In genomic region chr1:222554177-222554576, GRCh38 we compare ENCODE assay signal across 17 cellular contexts. TPM values are rescaled to one million over a fixed set of nuclear protein-coding genes. Genes with fewer than 3 reads are reported as not detected.
DNase-seq lines count a peak whose midpoint lies in the region; ATAC-seq, FAIRE-seq and TF ChIP-seq lines count a peak whose summit lies in the region.
"Had no signal": no experiment of that assay in that cellular context is flagged by ENCODE, and none has a peak within 500 bp of the region (broad histone marks: within the 10 kb centered on the region; RNA-seq: fewer than 3 reads in every experiment).

No MANE protein-coding gene starts in this region.

- H3K4me3 ChIP-seq in GM23338 (no peak overlapping the region), K562 (no peak overlapping the region)
- H3K4me3 ChIP-seq: BLaER1 treated with 17β-estradiol and CSF1 and Interleukin-3, amounts not matched to agents 10 nM and 100 nM; HAP-1 had no signal

- DNase-seq in activated T-cell treated with anti-CD3 and anti-CD28 coated beads, Interleukin-2, amount 50 U/mL, for 72 hours, result no peak
- no peak for DNase-seq in activated T-cell treated with anti-CD3 and anti-CD28 coated beads for 4 hours
- no peak for DNase-seq in GM23338 (ENCODE audit: low spot score)
- DNase-seq in K562 (ENCODE audit: extremely low read depth in 1 of 4, low spot score in 3 of 4), result no peak
- DNase-seq in nephron progenitor cell, result no peak
- DNase-seq in NCI-H2196 treated with DMSO at 0.1 percent for 48 hours (lab: John Stamatoyannopoulos, UW; ENCODE audit: unreplicated experiment), result no peak
- DNase-seq in activated gamma-delta T cell treated with Interleukin-2 at 50 U/mL for 16 hours, result no peak
- no peak for DNase-seq in effector memory CD8-positive, alpha-beta T cell
- DNase-seq: Caco-2 had no signal

- H3K9me1 ChIP-seq in K562 (ENCODE audit: control insufficient read depth, insufficient read depth, low read length), result no peaks in the 10 kb centered on the region

- H3K36me3 ChIP-seq in GM23338 (ENCODE audit: insufficient read depth) (peaks cover 11% of the 10 kb centered on the region; the same call in 1 of the 2 replicates), K562 (ENCODE audit: control insufficient read depth, insufficient read depth, low read length) (peaks cover 33% of the 10 kb centered on the region; the same call in 2 of the 3 replicates)
- H3K36me3 ChIP-seq: HAP-1 had no signal

- H3F3A ChIP-seq in GM23338 (replicated peaks; ENCODE audit: low read depth), result no peaks in the 10 kb centered on the region

- no peak for ATAC-seq in activated T-cell treated with anti-CD3 and anti-CD28 coated beads, Interleukin-2, amount 50 U/mL, for 72 hours (replicated peaks in 1 of 2)
- ATAC-seq in GM23338 (no peak), K562 (no peak)
- ATAC-seq in effector memory CD8-positive, alpha-beta T cell (replicated peaks), result no peak

- WGBS in K562 (ENCODE audit: insufficient coverage, low coverage, missing lambda C conversion rate), result 90% methylated on average over 5 of the region's 5 CpGs

- H3K4me2 ChIP-seq in GM23338 (no peak overlapping the region), K562 (ENCODE audit: insufficient read depth, low read length) (no peak overlapping the region)
- H3K4me2 ChIP-seq: BLaER1 treated with 17β-estradiol and CSF1 and Interleukin-3, amounts not matched to agents 10 nM and 100 nM had no signal

- no peaks in the 10 kb centered on the region for H3K9me3 ChIP-seq in K562 (replicated peaks; ENCODE audit: control insufficient read depth, insufficient read depth, low read depth, low read length)
- H3K9me3 ChIP-seq: BLaER1 treated with 17β-estradiol and CSF1 and Interleukin-3, amounts not matched to agents 10 nM and 100 nM; Caco-2; HAP-1 had no signal

- intact Hi-C loops in K562 (cut with micrococcal nuclease), result no loop called here

- H3K4me3 Mint-ChIP-seq in activated T-cell treated with anti-CD3 and anti-CD28 coated beads, Interleukin-2, amount 50 U/mL, for 72 hours, result no peak overlapping the region
- no peak overlapping the region for H3K4me3 Mint-ChIP-seq in GM23338
- no peak overlapping the region for H3K4me3 Mint-ChIP-seq in nephron progenitor cell
- no peak overlapping the region for H3K4me3 Mint-ChIP-seq in effector memory CD8-positive, alpha-beta T cell

- no peaks in the 10 kb centered on the region for H3K9me3 Mint-ChIP-seq in activated T-cell treated with anti-CD3 and anti-CD28 coated beads, Interleukin-2, amount 50 U/mL, for 72 hours
- H3K9me3 Mint-ChIP-seq in GM23338, result no peaks in the 10 kb centered on the region
- H3K9me3 Mint-ChIP-seq in nephron progenitor cell, result no peaks in the 10 kb centered on the region
- H3K9me3 Mint-ChIP-seq in effector memory CD8-positive, alpha-beta T cell, result no peaks in the 10 kb centered on the region

- no peak for TF ChIP-seq RAD21 in K562 (CRISPR knock-in tag; conservative IDR thresholded peaks at IDR 0.05 in 1 of 2, IDR thresholded peaks at IDR 0.05 in 1 of 2)

- H3K27ac Mint-ChIP-seq in activated T-cell treated with anti-CD3 and anti-CD28 coated beads, Interleukin-2, amount 50 U/mL, for 72 hours, result peak overlapping the region; percentile 60
- H3K27ac Mint-ChIP-seq in GM23338 (0 out of 2 replicates have a peak overlapping the region, but pooled peaks have one; percentile 29), nephron progenitor cell (peak overlapping the region; percentile 21)
- no peak overlapping the region for H3K27ac Mint-ChIP-seq in effector memory CD8-positive, alpha-beta T cell

- H4K20me1 ChIP-seq in GM23338 (replicated peaks; ENCODE audit: insufficient read depth), result no peaks in the 10 kb centered on the region
- H4K20me1 ChIP-seq in K562 (replicated peaks; ENCODE audit: control insufficient read depth, insufficient read depth, low read length), result no peaks in the 10 kb centered on the region
- H4K20me1 ChIP-seq: BLaER1 treated with 17β-estradiol and CSF1 and Interleukin-3, amounts not matched to agents 10 nM and 100 nM had no signal

- H3K27ac ChIP-seq in GM23338 (ENCODE audit: low read depth) (no peak overlapping the region), K562 (ENCODE audit: extremely low read depth, low read depth, low read length) (no peak overlapping the region)
- H3K27ac ChIP-seq: 22Rv1; BLaER1 treated with 17β-estradiol and CSF1 and Interleukin-3, amounts not matched to agents 10 nM and 100 nM had no signal

- in situ Hi-C loops in K562 (cut with MboI), result no loop called here

- TF ChIP-seq EP300 in K562 (IDR thresholded peaks at IDR 0.05; ENCODE audit: low read length), result no peak

- BruUV-seq in K562 (replicated peaks; lab: Mats Ljungman, UMichigan), result TSS peak; percentile 22

- CTCF ChIA-PET in K562 (lab: Yijun Ruan, JAX; ENCODE audit: low intra/inter-chr PET ratio), result no interaction called here

- no peak for FAIRE-seq in K562 (lab: Jason Lieb, UNC)
- FAIRE-seq: D721Med, G401.6, GM12891, GM19239 had no signal

- H3K9ac ChIP-seq in K562 (ENCODE audit: insufficient read depth in 1 of 2, low read depth in 2 of 2, low read length in 2 of 2), result no peak overlapping the region
- H3K9ac ChIP-seq: BLaER1 treated with 17β-estradiol and CSF1 and Interleukin-3, amounts not matched to agents 10 nM and 100 nM had no signal

- H3K9me2 ChIP-seq in GM23338 (ENCODE audit: insufficient read depth), result no peaks in the 10 kb centered on the region

- POLR2A ChIA-PET in K562 (lab: Yijun Ruan, JAX), result interaction anchor here (1.2 kb wide), 1 partner anchor 73 kb away, joined by 4 read pairs; no protein-coding TSS in a partner anchor

- H3K27me3 Mint-ChIP-seq in activated T-cell treated with anti-CD3 and anti-CD28 coated beads, Interleukin-2, amount 50 U/mL, for 72 hours (ENCODE audit: low read depth), result no peaks in the 10 kb centered on the region
- H3K27me3 Mint-ChIP-seq in GM23338 (ENCODE audit: insufficient read depth, low read depth, poor library complexity), result peaks cover 4% of the 10 kb centered on the region
- H3K27me3 Mint-ChIP-seq in nephron progenitor cell (ENCODE audit: low read depth, poor library complexity), result peaks cover 5% of the 10 kb centered on the region
- H3K27me3 Mint-ChIP-seq in effector memory CD8-positive, alpha-beta T cell, result no peaks in the 10 kb centered on the region

- TF ChIP-seq POLR2A in K562 (conservative IDR thresholded peaks at IDR 0.05), result no peak

- H3K79me2 ChIP-seq in GM23338 (replicated peaks; ENCODE audit: insufficient read depth), result no peaks in the 10 kb centered on the region
- H3K79me2 ChIP-seq in K562 (ENCODE audit: control insufficient read depth, insufficient read depth, low read length), result no peaks in the 10 kb centered on the region

- H3K27me3 ChIP-seq in GM23338 (ENCODE audit: insufficient read depth) (no peaks in the 10 kb centered on the region), K562 (ENCODE audit: control insufficient read depth in 2 of 2, insufficient read depth in 2 of 2, low read length in 2 of 2) (no peaks in the 10 kb centered on the region)
- H3K27me3 ChIP-seq: BLaER1 treated with 17β-estradiol and CSF1 and Interleukin-3, amounts not matched to agents 10 nM and 100 nM had no signal

- TF ChIP-seq CTCF in GM23338 (conservative IDR thresholded peaks at IDR 0.05; ENCODE audit: low read depth in 2 of 2), result no peak
- no peak for TF ChIP-seq CTCF in K562 (IDR thresholded peaks at IDR 0.05 in 2 of 3, conservative IDR thresholded peaks at IDR 0.05 in 1 of 3; ENCODE audit: insufficient read depth in 2 of 3, low read depth in 1 of 3, low read length in 3 of 3)
- no peak for TF ChIP-seq CTCF in nephron progenitor cell (IDR thresholded peaks at IDR 0.05)

- H3K4me1 ChIP-seq in GM23338 (ENCODE audit: insufficient read depth), result no peaks in the 10 kb centered on the region
- no peaks in the 10 kb centered on the region; a peak in 1 of 5 replicates for H3K4me1 ChIP-seq in K562 (replicated peaks in 1 of 2; ENCODE audit: control insufficient read depth in 2 of 2, insufficient read depth in 2 of 2, low read length in 2 of 2)
- H3K4me1 ChIP-seq: BLaER1 treated with 17β-estradiol and CSF1 and Interleukin-3, amounts not matched to agents 10 nM and 100 nM; Caco-2; HAP-1 had no signal

- H3K4me1 Mint-ChIP-seq in activated T-cell treated with anti-CD3 and anti-CD28 coated beads, Interleukin-2, amount 50 U/mL, for 72 hours (ENCODE audit: low read depth), result no peaks in the 10 kb centered on the region
- H3K4me1 Mint-ChIP-seq in GM23338, result no peaks in the 10 kb centered on the region
- H3K4me1 Mint-ChIP-seq in nephron progenitor cell, result no peaks in the 10 kb centered on the region
- H3K4me1 Mint-ChIP-seq in effector memory CD8-positive, alpha-beta T cell (ENCODE audit: low read depth in 2 of 2), result no peaks in the 10 kb centered on the region

- H2AFZ ChIP-seq in GM23338, result no peak overlapping the region
- no peak overlapping the region for H2AFZ ChIP-seq in K562 (ENCODE audit: low read depth, low read length)

- H3K36me3 Mint-ChIP-seq in activated T-cell treated with anti-CD3 and anti-CD28 coated beads, Interleukin-2, amount 50 U/mL, for 72 hours (ENCODE audit: insufficient read depth in 2 of 2), result peaks cover 1 to 12% of the 10 kb centered on the region in 2 donors
- H3K36me3 Mint-ChIP-seq in GM23338 (ENCODE audit: low read depth), result peaks cover 12% of the 10 kb centered on the region; the same call in 2 of the 3 replicates
- H3K36me3 Mint-ChIP-seq in nephron progenitor cell (ENCODE audit: low read depth), result peaks cover 14% of the 10 kb centered on the region
- peaks cover 11% of the 10 kb centered on the region for H3K36me3 Mint-ChIP-seq in effector memory CD8-positive, alpha-beta T cell (ENCODE audit: insufficient read depth)

RNA-seq across cellular contexts. Expression of gene HHIPL2, which starts 6.3 kb away (rescaled TPM):
- under 1 TPM in 1 of 2 donors, not detected in 1; 0.56 TPM for total RNA-seq in activated T-cell treated with anti-CD3 and anti-CD28 coated beads, Interleukin-2, amount 50 U/mL, for 72 hours
- total RNA-seq in GM23338 (2014; rRNA removed; shearing (Covaris generic)), result 0.52 TPM in 1 of 2 replicates, not detected in the other
- polyA plus RNA-seq in GM23338 (2016; fragmentation: Nextera tagmentation; extraction: Ambion mirVana), result not detected in 2 replicates
- 0.23 and 0.92 TPM in 2 replicates for total RNA-seq in K562 (2011; cell fraction: chromatin; rRNA removed; ENCODE audit: low replicate concordance)
- total RNA-seq in K562 (2011; cell fraction: nucleolus; rRNA removed), result 0.33 and 0.39 TPM in 2 replicates
- not detected in 2 replicates for total RNA-seq in K562 (2011; cell fraction: nucleoplasm; rRNA removed)
- 0.05 and 0.16 TPM in 2 replicates for total RNA-seq in K562 (2014; rRNA removed)
- total RNA-seq in K562 (2014; rRNA removed; fragmentation: Illumina TruSeq; extraction: Trizol), result 0.54 and 0.55 TPM in 2 replicates
- total RNA-seq in K562 (2015; rRNA removed; fragmentation: Illumina TruSeq; extraction: Trizol), result 0.11 and 0.33 TPM in 2 replicates
- total RNA-seq in K562 (2021), result 0.22 and 0.40 TPM in 2 replicates
- polyA plus RNA-seq in K562 (2011; rRNA removed), result 0.15 and 0.18 TPM in 2 replicates
- 0.03 and 0.04 TPM in 2 replicates for polyA plus RNA-seq in K562 (2011; cell fraction: cytosol; rRNA removed)
- 0.68 and 1.4 TPM in 2 replicates for polyA plus RNA-seq in K562 (2011; cell fraction: nucleus; rRNA removed)
- 0.35 and 1.0 TPM in 2 replicates for polyA plus RNA-seq in K562 (2012)
- 0.15 and 0.83 TPM in 2 replicates for polyA plus RNA-seq in K562 (2014; fragmentation: Illumina TruSeq; extraction: Trizol)
- under 1 TPM in 1 of 2 experiments, not detected in 1; 0.18 TPM for polyA plus RNA-seq in K562 (2014; fragmentation: Nextera tagmentation; extraction: Ambion mirVana)
- polyA plus RNA-seq in K562 (2014; rRNA removed), result 0.60 and 1.1 TPM in 2 replicates
- not detected in 2 replicates for polyA minus RNA-seq in K562 (2011; rRNA and poly(A)+ RNA removed)
- not detected in 2 replicates for polyA minus RNA-seq in K562 (2011; cell fraction: cytosol; rRNA and poly(A)+ RNA removed)
- polyA minus RNA-seq in K562 (2011; cell fraction: nucleus; rRNA and poly(A)+ RNA removed), result not detected in 2 replicates
- total RNA-seq: A673 had no signal

RNA-seq across cellular contexts. Expression of gene TAF1A, which starts 35.6 kb away (rescaled TPM):
- 10 to 100 TPM; 12.0 to 15.1 TPM for total RNA-seq in activated T-cell treated with anti-CD3 and anti-CD28 coated beads, Interleukin-2, amount 50 U/mL, for 72 hours
- total RNA-seq in GM23338 (2014; rRNA removed; shearing (Covaris generic)), result 13.3 and 16.3 TPM in 2 replicates
- polyA plus RNA-seq in GM23338 (2016; fragmentation: Nextera tagmentation; extraction: Ambion mirVana), result 5.5 and 5.7 TPM in 2 replicates
- 18.1 and 45.1 TPM in 2 replicates for total RNA-seq in K562 (2011; cell fraction: chromatin; rRNA removed; ENCODE audit: low replicate concordance)
- total RNA-seq in K562 (2011; cell fraction: nucleolus; rRNA removed), result 5.3 and 6.3 TPM in 2 replicates
- 16.3 and 24.0 TPM in 2 replicates for total RNA-seq in K562 (2011; cell fraction: nucleoplasm; rRNA removed)
- total RNA-seq in K562 (2014; rRNA removed), result 16.9 and 23.3 TPM in 2 replicates
- total RNA-seq in K562 (2014; rRNA removed; fragmentation: Illumina TruSeq; extraction: Trizol), result 32.6 and 33.0 TPM in 2 replicates
- total RNA-seq in K562 (2015; rRNA removed; fragmentation: Illumina TruSeq; extraction: Trizol), result 27.3 and 30.8 TPM in 2 replicates
- total RNA-seq in K562 (2021), result 22.2 and 23.4 TPM in 2 replicates
- 14.6 and 17.8 TPM in 2 replicates for polyA plus RNA-seq in K562 (2011; rRNA removed)
- 2.8 and 6.9 TPM in 2 replicates for polyA plus RNA-seq in K562 (2011; cell fraction: cytosol; rRNA removed)
- 15.1 and 19.4 TPM in 2 replicates for polyA plus RNA-seq in K562 (2011; cell fraction: nucleus; rRNA removed)
- 8.4 and 17.0 TPM in 2 replicates for polyA plus RNA-seq in K562 (2012)
- 20.2 and 25.3 TPM in 2 replicates for polyA plus RNA-seq in K562 (2014; fragmentation: Illumina TruSeq; extraction: Trizol)
- polyA plus RNA-seq in K562 (2014; fragmentation: Nextera tagmentation; extraction: Ambion mirVana), result 10 to 100 TPM; 33.6 to 36.8 TPM
- polyA plus RNA-seq in K562 (2014; rRNA removed), result 19.3 and 20.0 TPM in 2 replicates
- polyA minus RNA-seq in K562 (2011; rRNA and poly(A)+ RNA removed), result 18.5 and 20.2 TPM in 2 replicates
- polyA minus RNA-seq in K562 (2011; cell fraction: cytosol; rRNA and poly(A)+ RNA removed), result 6.5 and 13.6 TPM in 2 replicates
- polyA minus RNA-seq in K562 (2011; cell fraction: nucleus; rRNA and poly(A)+ RNA removed), result 17.0 and 25.1 TPM in 2 replicates

Comparison
In these comparisons a context has a peak if more than half of its experiments do, and no peak if none do; other contexts are left out.
1. H3K27ac Mint-ChIP-seq: peak in activated T-cell treated with anti-CD3 and anti-CD28 coated beads, Interleukin-2, amount 50 U/mL, for 72 hours (single experiment), GM23338 (single experiment) and nephron progenitor cell (single experiment); none in effector memory CD8-positive, alpha-beta T cell (0 of 2).